In genomic region chr1:3711780-3712451, GRCh38 we compare ENCODE assay signal across 1 cellular context.
A peak's percentile ranks its signal among the peaks of the same experiment; 100 is the strongest.
TF ChIP-seq lines count a peak whose summit lies in the region.

No MANE protein-coding gene starts in this region.

TF ChIP-seq in GM12878, 131 proteins besides CTCF, POLR2A, EP300 and RAD21:
- TF ChIP-seq BCL3 (IDR thresholded peaks at IDR 0.05; ENCODE audit: borderline replicate concordance, insufficient read depth, low read depth, low read length, poor library complexity, severe bottlenecking), result peak; percentile 58
- no peak for TF ChIP-seq IRF3 (IDR thresholded peaks at IDR 0.05)
